Comparison of ENCODE assay signal across 26 cellular contexts in the genomic region with DNA sequence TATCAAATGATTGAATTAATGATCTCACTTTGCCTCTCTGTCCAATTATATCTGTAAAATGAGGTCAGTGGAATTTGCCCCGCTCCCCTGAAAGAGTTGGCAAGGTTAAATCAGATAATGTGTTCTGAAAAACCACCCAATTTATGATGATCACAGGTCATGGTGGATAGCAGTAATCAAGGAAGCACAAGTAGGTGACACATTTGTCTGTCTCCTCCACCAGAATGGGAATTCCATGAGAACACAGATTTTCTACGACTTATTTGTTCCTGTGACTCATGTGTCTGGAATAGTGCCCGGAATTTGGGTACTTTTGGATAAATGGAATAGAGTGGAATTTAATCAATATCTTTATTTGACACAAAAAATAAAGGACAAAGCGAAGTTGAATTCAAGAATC.
DNase-seq lines count a peak whose midpoint lies in the region; ATAC-seq, FAIRE-seq and TF ChIP-seq lines count a peak whose summit lies in the region.
"Had no signal": no experiment of that assay in that cellular context is flagged by ENCODE, and none has a peak within 500 bp of the region (broad histone marks: within the 10 kb centered on the region; RNA-seq: fewer than 3 reads in every experiment).

No MANE protein-coding gene starts in this region.

- H4K20me1 ChIP-seq in IMR-90 (ENCODE audit: insufficient read depth, low read length): no peaks in the 10 kb centered on the region
- H4K20me1 ChIP-seq in endothelial cell of umbilical vein (replicated peaks; ENCODE audit: control insufficient read depth, extremely low read depth, insufficient read depth, low read length): no peaks in the 10 kb centered on the region

- WGBS in IMR-90 (ENCODE audit: extremely low coverage in 2 of 2, insufficient read length in 1 of 2), 2 experiments: 57 to 100% methylated on average over 1 of the region's 4 CpGs
- WGBS in mesenchymal stem cell: 42% methylated on average over 4 of the region's 4 CpGs

- no peak for TF ChIP-seq CTCF in Calu3 (IDR thresholded peaks at IDR 0.05; ENCODE audit: unreplicated experiment)
- TF ChIP-seq CTCF in IMR-90 (conservative IDR thresholded peaks at IDR 0.05; ENCODE audit: low read depth, low read length): no peak
- no peak for TF ChIP-seq CTCF in endothelial cell of umbilical vein (IDR thresholded peaks at IDR 0.05; ENCODE audit: extremely low read depth in 1 of 2, insufficient read depth in 1 of 2, low read depth in 1 of 2, low read length in 2 of 2)
- no peak for TF ChIP-seq CTCF in coronary artery (IDR thresholded peaks at IDR 0.05)

- CTCF ChIA-PET in Calu3 (lab: Charles Lee): interaction anchor here (0.7 kb wide), 1 partner anchor 10 kb away, joined by 4 read pairs; no protein-coding TSS in a partner anchor
- CTCF ChIA-PET in IMR-90 (lab: Yijun Ruan, JAX): no interaction called here
- CTCF ChIA-PET in endothelial cell of umbilical vein (lab: Charles Lee): no interaction called here

- H3K4me2 ChIP-seq in IMR-90 (ENCODE audit: low read depth, low read length) (no peak overlapping the region), endothelial cell of umbilical vein (ENCODE audit: insufficient read depth, low read length) (no peak overlapping the region), mesenchymal stem cell (ENCODE audit: low read length, poor library complexity, severe bottlenecking) (no peak overlapping the region)

- no peak overlapping the region for H2BK12ac ChIP-seq in mesenchymal stem cell (ENCODE audit: low read length in 2 of 2)

- H2BK120ac ChIP-seq in IMR-90 (ENCODE audit: low read depth, low read length) (no peak overlapping the region), mesenchymal stem cell (ENCODE audit: low read depth, low read length) (no peak overlapping the region)

- H4K8ac ChIP-seq in IMR-90 (ENCODE audit: low read depth in 2 of 2, low read length in 2 of 2) (no peak overlapping the region), mesenchymal stem cell (ENCODE audit: low read length) (no peak overlapping the region)

- H2AFZ ChIP-seq in IMR-90 (replicated peaks; ENCODE audit: low read length, poor library complexity) (no peak overlapping the region), endothelial cell of umbilical vein (ENCODE audit: low read depth, low read length) (no peak overlapping the region), mesenchymal stem cell (ENCODE audit: low read depth, low read length) (no peak overlapping the region)

- H2AK9ac ChIP-seq in IMR-90 (replicated peaks; ENCODE audit: low read depth, low read length, poor library complexity): no peak overlapping the region

- peak overlapping the region; percentile 17 for H3K27ac Mint-ChIP-seq in Calu3 (ENCODE audit: unreplicated experiment)
- H3K27ac Mint-ChIP-seq: naive thymus-derived CD8-positive, alpha-beta T cell; stimulated activated naive B cell treated with anti-CD40 and anti-IgM and Interleukin-4, amounts not matched to agents 10 μg/mL and 1 μg/mL and 100 μg/mL, for 72 hours had no signal

- H3K18ac ChIP-seq in IMR-90 (ENCODE audit: low read depth, low read length) (no peak overlapping the region), mesenchymal stem cell (ENCODE audit: low read depth in 1 of 2, low read length in 2 of 2) (no peak overlapping the region)

- H3K4me1 Mint-ChIP-seq in Calu3 (ENCODE audit: low read depth, unreplicated experiment): peaks cover 14% of the 10 kb centered on the region
- H3K4me1 Mint-ChIP-seq: naive thymus-derived CD8-positive, alpha-beta T cell; stimulated activated naive B cell treated with anti-CD40 and anti-IgM and Interleukin-4, amounts not matched to agents 10 μg/mL and 1 μg/mL and 100 μg/mL, for 72 hours had no signal

- POLR2A ChIA-PET in IMR-90 (lab: Charles Lee; ENCODE audit: unreplicated experiment) (no interaction called here), endothelial cell of umbilical vein (lab: Charles Lee) (no interaction called here)

- H3K14ac ChIP-seq in IMR-90 (replicated peaks; ENCODE audit: low read depth, low read length): no peak overlapping the region
- no peak overlapping the region for H3K14ac ChIP-seq in mesenchymal stem cell (ENCODE audit: low read length in 2 of 2)

- H2BK5ac ChIP-seq in IMR-90 (ENCODE audit: low read depth, low read length, poor library complexity, severe bottlenecking): no peak overlapping the region
- no peak overlapping the region for H2BK5ac ChIP-seq in mesenchymal stem cell (ENCODE audit: low read depth, low read length, poor library complexity, severe bottlenecking)

- H3K4me1 ChIP-seq in IMR-90 (ENCODE audit: control insufficient read depth, insufficient read depth, low read length) (no peaks in the 10 kb centered on the region), endothelial cell of umbilical vein (ENCODE audit: control insufficient read depth, extremely low read depth, insufficient read depth, low read length) (no peaks in the 10 kb centered on the region), mesenchymal stem cell (ENCODE audit: control insufficient read depth, insufficient read depth, low read depth, low read length) (no peaks in the 10 kb centered on the region)
- H3K4me1 ChIP-seq: breast epithelium had no signal

- H3K27me3 ChIP-seq in IMR-90 (ENCODE audit: control insufficient read depth, insufficient read depth, low read length): no peaks in the 10 kb centered on the region
- no peaks in the 10 kb centered on the region for H3K27me3 ChIP-seq in endothelial cell of umbilical vein (ENCODE audit: control insufficient read depth in 2 of 2, insufficient read depth in 2 of 2, low read length in 2 of 2)
- no peaks in the 10 kb centered on the region for H3K27me3 ChIP-seq in mesenchymal stem cell (ENCODE audit: control insufficient read depth in 1 of 2, insufficient read depth in 1 of 2, low read length in 2 of 2)
- H3K27me3 ChIP-seq: breast epithelium had no signal

- no peaks in the 10 kb centered on the region for H3K27me3 Mint-ChIP-seq in Calu3 (ENCODE audit: unreplicated experiment)

- DNase-seq in Calu3 (peak; percentile 8), IMR-90 (peak; percentile 3), endothelial cell of umbilical vein (ENCODE audit: low read depth, low spot score) (no peak), mesenchymal stem cell (peak; percentile 23), Right ventricle myocardium inferior (ENCODE audit: missing footprints) (no peak), coronary artery (ENCODE audit: low spot score) (no peak), Right ventricle myocardium superior (no peak)
- DNase-seq: activated CD4-positive, alpha-beta T cell treated with anti-CD3 and anti-CD28 coated beads for 4 hours; activated T-cell treated with anti-CD3 and anti-CD28 coated beads, Interleukin-2, amount 50 U/mL, for 4 hours; left cardiac atrium; naive thymus-derived CD8-positive, alpha-beta T cell; NCI-H1092; NCI-H187 treated with DMSO at 0.1 percent for 48 hours; NCI-H2227 treated with DMSO at 0.1 percent for 48 hours; NCI-H748 treated with DMSO at 0.1 percent for 48 hours; stimulated activated CD4-positive, alpha-beta T cell treated with anti-CD3 and anti-CD28 coated beads, Interleukin-4, amount 100 ng/mL, for 24 hours; stimulated activated naive B cell treated with anti-CD40 and anti-IgM and Interleukin-4, amounts not matched to agents 10 μg/mL and 1 μg/mL and 100 μg/mL, for 72 hours had no signal

- H2BK15ac ChIP-seq in IMR-90 (ENCODE audit: low read depth, low read length) (no peak overlapping the region), mesenchymal stem cell (ENCODE audit: low read depth, poor library complexity, severe bottlenecking) (no peak overlapping the region)

- no peak for TF ChIP-seq RAD21 in IMR-90 (IDR thresholded peaks at IDR 0.05; ENCODE audit: low read length)

- H3K4ac ChIP-seq in IMR-90 (ENCODE audit: low read depth, low read length) (no peak overlapping the region), mesenchymal stem cell (ENCODE audit: low read depth in 1 of 2, low read length in 2 of 2) (no peak overlapping the region)

- H4K91ac ChIP-seq in IMR-90 (ENCODE audit: insufficient read depth, low read depth, low read length): no peak overlapping the region
- no peak overlapping the region for H4K91ac ChIP-seq in mesenchymal stem cell (ENCODE audit: low read length)

- H2BK20ac ChIP-seq in IMR-90 (ENCODE audit: low read depth, low read length): no peak overlapping the region

- H2AK5ac ChIP-seq in IMR-90 (ENCODE audit: low read depth, low read length) (no peak overlapping the region), mesenchymal stem cell (ENCODE audit: low read length, severe bottlenecking) (no peak overlapping the region)

- H3K9me1 ChIP-seq in IMR-90 (ENCODE audit: insufficient read depth, low read length): no peaks in the 10 kb centered on the region
- H3K9me1 ChIP-seq in endothelial cell of umbilical vein (replicated peaks; ENCODE audit: control insufficient read depth, extremely low read depth, insufficient read depth, low read length): no peaks in the 10 kb centered on the region

- H3K9ac ChIP-seq in IMR-90 (ENCODE audit: low read depth, low read length) (no peak overlapping the region), endothelial cell of umbilical vein (replicated peaks; ENCODE audit: extremely low read depth, insufficient read depth, low read length) (no peak overlapping the region), mesenchymal stem cell (ENCODE audit: low read length) (no peak overlapping the region)

- H3K4me3 ChIP-seq in IMR-90 (ENCODE audit: insufficient read depth, low read depth, low read length) (no peak overlapping the region), endothelial cell of umbilical vein (replicated peaks in 1 of 3; ENCODE audit: insufficient read depth in 1 of 3, low read depth in 1 of 3, low read length in 3 of 3) (no peak overlapping the region), mesenchymal stem cell (ENCODE audit: insufficient read depth in 1 of 2, low read depth in 1 of 2, low read length in 2 of 2) (no peak overlapping the region), coronary artery (no peak overlapping the region)
- H3K4me3 ChIP-seq: breast epithelium, thoracic aorta had no signal

- peaks cover 2% of the 10 kb centered on the region for H3K9me3 Mint-ChIP-seq in Calu3 (ENCODE audit: low read depth, unreplicated experiment)
- H3K9me3 Mint-ChIP-seq: activated T-cell treated with anti-CD3 and anti-CD28 coated beads, Interleukin-2, amount 50 U/mL, for 4 hours; naive thymus-derived CD8-positive, alpha-beta T cell; stimulated activated naive B cell treated with anti-CD40 and anti-IgM and Interleukin-4, amounts not matched to agents 10 μg/mL and 1 μg/mL and 100 μg/mL, for 72 hours had no signal

- no peaks in the 10 kb centered on the region for H3K36me3 Mint-ChIP-seq in Calu3 (ENCODE audit: insufficient read depth, unreplicated experiment)
- H3K36me3 Mint-ChIP-seq: stimulated activated naive B cell treated with anti-CD40 and anti-IgM and Interleukin-4, amounts not matched to agents 10 μg/mL and 1 μg/mL and 100 μg/mL, for 72 hours had no signal

- no peaks in the 10 kb centered on the region for H3K79me1 ChIP-seq in IMR-90 (ENCODE audit: low read depth in 1 of 2, low read length in 2 of 2)
- H3K79me1 ChIP-seq in mesenchymal stem cell (replicated peaks; ENCODE audit: low read length, poor library complexity, severe bottlenecking): no peaks in the 10 kb centered on the region

- no peak for TF ChIP-seq POLR2A in IMR-90 (IDR thresholded peaks at IDR 0.05; ENCODE audit: low read depth, low read length)
- no peak for TF ChIP-seq POLR2A in endothelial cell of umbilical vein (IDR thresholded peaks at IDR 0.05; ENCODE audit: low read depth, low read length)

- no peak overlapping the region for H3K56ac ChIP-seq in IMR-90 (ENCODE audit: extremely low read depth, insufficient read depth, low read length)

- no peak overlapping the region for H3K27ac ChIP-seq in IMR-90 (ENCODE audit: insufficient read depth, low read length)
- no peak overlapping the region for H3K27ac ChIP-seq in endothelial cell of umbilical vein (ENCODE audit: insufficient read depth, low read depth, low read length)
- no peak overlapping the region for H3K27ac ChIP-seq in mesenchymal stem cell (ENCODE audit: low read length, poor library complexity, severe bottlenecking)
- no peak overlapping the region for H3K27ac ChIP-seq in coronary artery
- H3K27ac ChIP-seq: breast epithelium, C4-2B, RWPE1, thoracic aorta had no signal

- no TSS peak for BruUV-seq in Calu3 (replicated peaks; lab: Mats Ljungman, UMichigan)
- BruUV-seq in IMR-90 (replicated peaks; lab: Mats Ljungman, UMichigan): no TSS peak
- BruUV-seq in endothelial cell of umbilical vein (replicated peaks; lab: Mats Ljungman, UMichigan): no TSS peak

- H4K5ac ChIP-seq in IMR-90 (ENCODE audit: low read depth, low read length): no peak overlapping the region

- no peak overlapping the region for H3K4me3 Mint-ChIP-seq in Calu3 (ENCODE audit: low read depth, unreplicated experiment)
- H3K4me3 Mint-ChIP-seq: activated T-cell treated with anti-CD3 and anti-CD28 coated beads, Interleukin-2, amount 50 U/mL, for 4 hours; naive thymus-derived CD8-positive, alpha-beta T cell; stimulated activated naive B cell treated with anti-CD40 and anti-IgM and Interleukin-4, amounts not matched to agents 10 μg/mL and 1 μg/mL and 100 μg/mL, for 72 hours had no signal

- intact Hi-C loops in Calu3 (cut with micrococcal nuclease; ENCODE audit: unreplicated experiment) (no loop called here), IMR-90 (cut with micrococcal nuclease) (no loop called here), endothelial cell of umbilical vein (cut with micrococcal nuclease) (no loop called here), Right ventricle myocardium inferior (cut with DNase I) (no loop called here), Right ventricle myocardium superior (cut with DNase I) (no loop called here)

- dilution Hi-C loops in IMR-90 (cut with HindIII; ENCODE audit: low sequenced_read_pairs, unreplicated experiment): no loop called here
- dilution Hi-C loops in endothelial cell of umbilical vein (cut with MboI; ENCODE audit: extremely low pct_ligation_motif_present, low sequenced_read_pairs): no loop called here

- no peaks in the 10 kb centered on the region for H3K79me2 ChIP-seq in endothelial cell of umbilical vein (ENCODE audit: control insufficient read depth, insufficient read depth, low read length)

- ATAC-seq in IMR-90 (ENCODE audit: low read depth): no peak
- ATAC-seq in Right ventricle myocardium inferior: no peak
- ATAC-seq in Right ventricle myocardium superior (ENCODE audit: poor library complexity): no peak
- no peak for ATAC-seq in HG03457 (IDR thresholded peaks at IDR 0.05; ENCODE audit: unreplicated experiment)
- ATAC-seq: activated T-cell treated with anti-CD3 and anti-CD28 coated beads, Interleukin-2, amount 50 U/mL, for 4 hours; left cardiac atrium; naive thymus-derived CD8-positive, alpha-beta T cell; SK-N-SH treated with all-trans-retinoic acid at 6 μM for 48 hours; stimulated activated naive B cell treated with anti-CD40 and anti-IgM and Interleukin-4, amounts not matched to agents 10 μg/mL and 1 μg/mL and 100 μg/mL, for 72 hours had no signal

- H3K23ac ChIP-seq in IMR-90 (ENCODE audit: low read depth, low read length) (no peak overlapping the region), mesenchymal stem cell (ENCODE audit: low read length in 2 of 2) (no peak overlapping the region)

- no peaks in the 10 kb centered on the region for H3K36me3 ChIP-seq in IMR-90 (ENCODE audit: control insufficient read depth, insufficient read depth, low read length)
- no peaks in the 10 kb centered on the region for H3K36me3 ChIP-seq in endothelial cell of umbilical vein (ENCODE audit: control insufficient read depth in 2 of 2, extremely low read depth in 1 of 2, insufficient read depth in 2 of 2, low read length in 2 of 2)
- H3K36me3 ChIP-seq in mesenchymal stem cell (ENCODE audit: control insufficient read depth in 1 of 2, insufficient read depth in 2 of 2, low read depth in 1 of 2, low read length in 2 of 2): no peaks in the 10 kb centered on the region
- H3K36me3 ChIP-seq: breast epithelium, thoracic aorta had no signal

- H3K9me3 ChIP-seq in IMR-90 (ENCODE audit: control insufficient read depth, insufficient read depth, low read length) (no peaks in the 10 kb centered on the region), endothelial cell of umbilical vein (replicated peaks; ENCODE audit: control insufficient read depth, insufficient read depth, low read length) (no peaks in the 10 kb centered on the region), mesenchymal stem cell (ENCODE audit: control insufficient read depth, low read length) (no peaks in the 10 kb centered on the region)
- H3K9me3 ChIP-seq: breast epithelium, thoracic aorta had no signal

- no peak for FAIRE-seq in endothelial cell of umbilical vein (lab: Jason Lieb, UNC)
- FAIRE-seq: colon, D721Med, G401.6 had no signal

- in situ Hi-C loops in IMR-90 (cut with MboI; ENCODE audit: low sequenced_read_pairs): no loop called here

Comparison
In these comparisons a context has a peak if more than half of its experiments do, and no peak if none do; other contexts are left out.
1. DNase-seq: peak in Calu3 (single experiment), IMR-90 (single experiment) and mesenchymal stem cell (single experiment); none in endothelial cell of umbilical vein (single experiment), Right ventricle myocardium inferior (single experiment), coronary artery (single experiment) and Right ventricle myocardium superior (single experiment).